10 cellular contexts compared by ENCODE assay signal in the genomic region with DNA sequence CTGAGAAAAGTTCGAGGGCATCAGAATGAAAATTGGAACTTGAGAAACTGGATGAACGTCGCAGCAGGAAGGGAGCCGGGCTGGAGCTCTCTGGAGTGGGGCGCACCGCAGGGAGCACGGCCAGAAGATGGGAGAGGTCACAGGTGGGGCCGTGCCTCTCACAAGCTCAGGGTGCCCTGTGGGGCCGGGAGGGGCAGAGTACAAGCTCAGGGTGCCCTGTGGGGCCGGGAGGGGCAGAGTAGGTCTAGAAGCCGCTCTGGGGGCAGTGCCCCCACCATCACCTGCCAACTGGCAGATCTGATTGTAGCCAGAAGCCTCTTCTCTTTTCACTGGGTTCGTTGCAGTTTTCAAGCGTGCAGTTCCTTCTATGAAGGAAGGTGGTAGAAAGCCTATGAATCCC.
DNase-seq lines count a peak whose midpoint lies in the region; ATAC-seq lines count a peak whose summit lies in the region.
"Had no signal": no experiment of that assay in that cellular context is flagged by ENCODE, and none has a peak within 500 bp of the region (broad histone marks: within the 10 kb centered on the region; RNA-seq: fewer than 3 reads in every experiment).

No MANE protein-coding gene starts in this region.

- peak overlapping the region; percentile 57 for H3K4me3 Mint-ChIP-seq in stimulated activated naive CD8-positive, alpha-beta T cell treated with anti-CD3 and anti-CD28 coated beads, Interleukin-15, Interleukin-2, amounts not matched to agents 100 ng/mL and 50 ng/mL, for 24 hours
- H3K4me3 Mint-ChIP-seq in activated CD4-positive, alpha-beta memory T cell treated with anti-CD3 and anti-CD28 coated beads, Interleukin-2, amount 10 ng/mL, durations not matched to agents 7 days and 5 days = peak overlapping the region; percentile 12
- peak overlapping the region; percentile 63 for H3K4me3 Mint-ChIP-seq in memory B cell

- DNase-seq in stimulated activated naive CD8-positive, alpha-beta T cell treated with anti-CD3 and anti-CD28 coated beads, Interleukin-15, Interleukin-2, amounts not matched to agents 100 U/mL and 50 U/mL, for 24 hours = no peak
- DNase-seq in activated CD4-positive, alpha-beta memory T cell treated with anti-CD3 and anti-CD28 coated beads, Interleukin-2, amount 10 ng/mL, durations not matched to agents 7 days and 5 days = no peak
- no peak for DNase-seq in memory B cell (ENCODE audit: low spot score in 2 of 2)
- DNase-seq in GF-D8 (lab: John Stamatoyannopoulos, UW) = no peak
- DNase-seq in epidermal melanocyte (ENCODE audit: insufficient read length, low spot score) = no peak
- DNase-seq in HuH-7.5 (ENCODE audit: low spot score) = no peak
- DNase-seq: gastrocnemius medialis, NCI-H2171 had no signal

- H3K36me3 Mint-ChIP-seq in stimulated activated naive CD8-positive, alpha-beta T cell treated with anti-CD3 and anti-CD28 coated beads, Interleukin-15, Interleukin-2, amounts not matched to agents 100 ng/mL and 50 ng/mL, for 24 hours (ENCODE audit: low read depth) = peaks cover 3% of the 10 kb centered on the region
- no peaks in the 10 kb centered on the region for H3K36me3 Mint-ChIP-seq in activated CD4-positive, alpha-beta memory T cell treated with anti-CD3 and anti-CD28 coated beads, Interleukin-2, amount 10 ng/mL, durations not matched to agents 7 days and 5 days (ENCODE audit: low read depth)
- no peaks in the 10 kb centered on the region for H3K36me3 Mint-ChIP-seq in memory B cell

- POLR2A ChIA-PET in activated CD4-positive, alpha-beta memory T cell treated with anti-CD3 and anti-CD28 coated beads, Interleukin-2, amount 10 ng/mL, durations not matched to agents 7 days and 5 days (lab: Charles Lee) = interaction anchor here (0.5 to 3.8 kb wide), 12 partner anchors 39 to 1998 kb away, joined by 3 to 14 read pairs (median 4); partner anchors contain the start of gene SYNJ2

- no peaks in the 10 kb centered on the region for H3K9me3 Mint-ChIP-seq in stimulated activated naive CD8-positive, alpha-beta T cell treated with anti-CD3 and anti-CD28 coated beads, Interleukin-15, Interleukin-2, amounts not matched to agents 100 ng/mL and 50 ng/mL, for 24 hours
- no peaks in the 10 kb centered on the region for H3K9me3 Mint-ChIP-seq in activated CD4-positive, alpha-beta memory T cell treated with anti-CD3 and anti-CD28 coated beads, Interleukin-2, amount 10 ng/mL, durations not matched to agents 7 days and 5 days
- no peaks in the 10 kb centered on the region for H3K9me3 Mint-ChIP-seq in memory B cell

- CTCF ChIA-PET in activated CD4-positive, alpha-beta memory T cell treated with anti-CD3 and anti-CD28 coated beads, Interleukin-2, amount 10 ng/mL, durations not matched to agents 7 days and 5 days (lab: Charles Lee) = interaction anchor here (0.7 to 11.7 kb wide), 4 partner anchors 112 to 270 kb away, joined by 3 to 158 read pairs (median 4); no protein-coding TSS in a partner anchor

- peaks cover 96% of the 10 kb centered on the region for H3K4me1 Mint-ChIP-seq in stimulated activated naive CD8-positive, alpha-beta T cell treated with anti-CD3 and anti-CD28 coated beads, Interleukin-15, Interleukin-2, amounts not matched to agents 100 ng/mL and 50 ng/mL, for 24 hours (ENCODE audit: low read depth)
- H3K4me1 Mint-ChIP-seq in activated CD4-positive, alpha-beta memory T cell treated with anti-CD3 and anti-CD28 coated beads, Interleukin-2, amount 10 ng/mL, durations not matched to agents 7 days and 5 days = peaks cover 78% of the 10 kb centered on the region
- H3K4me1 Mint-ChIP-seq in memory B cell = peaks cover 67% of the 10 kb centered on the region

- no peak for ATAC-seq in stimulated activated naive CD8-positive, alpha-beta T cell treated with anti-CD3 and anti-CD28 coated beads, Interleukin-15, Interleukin-2, amounts not matched to agents 100 U/mL and 50 U/mL, for 24 hours
- ATAC-seq in memory B cell (ENCODE audit: low read depth) (peak; percentile 3), HG03196 (IDR thresholded peaks at IDR 0.05; ENCODE audit: unreplicated experiment) (no peak)
- ATAC-seq: gastrocnemius medialis had no signal

- no peaks in the 10 kb centered on the region for H3K27me3 Mint-ChIP-seq in stimulated activated naive CD8-positive, alpha-beta T cell treated with anti-CD3 and anti-CD28 coated beads, Interleukin-15, Interleukin-2, amounts not matched to agents 100 ng/mL and 50 ng/mL, for 24 hours
- peaks cover 32% of the 10 kb centered on the region for H3K27me3 Mint-ChIP-seq in activated CD4-positive, alpha-beta memory T cell treated with anti-CD3 and anti-CD28 coated beads, Interleukin-2, amount 10 ng/mL, durations not matched to agents 7 days and 5 days
- H3K27me3 Mint-ChIP-seq in memory B cell = no peaks in the 10 kb centered on the region

- H3K27ac Mint-ChIP-seq in stimulated activated naive CD8-positive, alpha-beta T cell treated with anti-CD3 and anti-CD28 coated beads, Interleukin-15, Interleukin-2, amounts not matched to agents 100 ng/mL and 50 ng/mL, for 24 hours = peak overlapping the region; percentile 98
- H3K27ac Mint-ChIP-seq in activated CD4-positive, alpha-beta memory T cell treated with anti-CD3 and anti-CD28 coated beads, Interleukin-2, amount 10 ng/mL, durations not matched to agents 7 days and 5 days = peak overlapping the region; percentile 71
- peak overlapping the region; percentile 74 for H3K27ac Mint-ChIP-seq in memory B cell

Comparison
In these comparisons a context has a peak if more than half of its experiments do, and no peak if none do; other contexts are left out.
1. H3K4me3 Mint-ChIP-seq: peak in every context shown above with its lines; median percentile 63 in memory B cell; 57 in stimulated activated naive CD8-positive, alpha-beta T cell treated with anti-CD3 and anti-CD28 coated beads, Interleukin-15, Interleukin-2, amounts not matched to agents 100 ng/mL and 50 ng/mL, for 24 hours; 12 in activated CD4-positive, alpha-beta memory T cell treated with anti-CD3 and anti-CD28 coated beads, Interleukin-2, amount 10 ng/mL, durations not matched to agents 7 days and 5 days.